3 cellular contexts compared by ENCODE assay signal in genomic region chr11:100711984-100712383, GRCh38.
TF ChIP-seq lines count a peak whose summit lies in the region.

No MANE protein-coding gene starts in this region.

TF ChIP-seq in GM23338, 12 proteins besides CTCF, POLR2A, EP300 and RAD21 (continues in another document):
- TF ChIP-seq ZNF114 (CRISPR knock-in tag; IDR thresholded peaks at IDR 0.05) = no peak
- TF ChIP-seq, protein P1, sequence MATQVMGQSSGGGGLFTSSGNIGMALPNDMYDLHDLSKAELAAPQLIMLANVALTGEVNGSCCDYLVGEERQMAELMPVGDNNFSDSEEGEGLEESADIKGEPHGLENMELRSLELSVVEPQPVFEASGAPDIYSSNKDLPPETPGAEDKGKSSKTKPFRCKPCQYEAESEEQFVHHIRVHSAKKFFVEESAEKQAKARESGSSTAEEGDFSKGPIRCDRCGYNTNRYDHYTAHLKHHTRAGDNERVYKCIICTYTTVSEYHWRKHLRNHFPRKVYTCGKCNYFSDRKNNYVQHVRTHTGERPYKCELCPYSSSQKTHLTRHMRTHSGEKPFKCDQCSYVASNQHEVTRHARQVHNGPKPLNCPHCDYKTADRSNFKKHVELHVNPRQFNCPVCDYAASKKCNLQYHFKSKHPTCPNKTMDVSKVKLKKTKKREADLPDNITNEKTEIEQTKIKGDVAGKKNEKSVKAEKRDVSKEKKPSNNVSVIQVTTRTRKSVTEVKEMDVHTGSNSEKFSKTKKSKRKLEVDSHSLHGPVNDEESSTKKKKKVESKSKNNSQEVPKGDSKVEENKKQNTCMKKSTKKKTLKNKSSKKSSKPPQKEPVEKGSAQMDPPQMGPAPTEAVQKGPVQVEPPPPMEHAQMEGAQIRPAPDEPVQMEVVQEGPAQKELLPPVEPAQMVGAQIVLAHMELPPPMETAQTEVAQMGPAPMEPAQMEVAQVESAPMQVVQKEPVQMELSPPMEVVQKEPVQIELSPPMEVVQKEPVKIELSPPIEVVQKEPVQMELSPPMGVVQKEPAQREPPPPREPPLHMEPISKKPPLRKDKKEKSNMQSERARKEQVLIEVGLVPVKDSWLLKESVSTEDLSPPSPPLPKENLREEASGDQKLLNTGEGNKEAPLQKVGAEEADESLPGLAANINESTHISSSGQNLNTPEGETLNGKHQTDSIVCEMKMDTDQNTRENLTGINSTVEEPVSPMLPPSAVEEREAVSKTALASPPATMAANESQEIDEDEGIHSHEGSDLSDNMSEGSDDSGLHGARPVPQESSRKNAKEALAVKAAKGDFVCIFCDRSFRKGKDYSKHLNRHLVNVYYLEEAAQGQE (IDR thresholded peaks at IDR 0.05; ENCODE audit: unreplicated experiment) = no peak
- TF ChIP-seq EZH2 (IDR thresholded peaks at IDR 0.05; ENCODE audit: low read depth, unreplicated experiment) = no peak
- TF ChIP-seq NANOG (IDR thresholded peaks at IDR 0.05; ENCODE audit: borderline replicate concordance) = no peak
- TF ChIP-seq JUNB (IDR thresholded peaks at IDR 0.05; ENCODE audit: unreplicated experiment) = no peak
- TF ChIP-seq STAT1 (IDR thresholded peaks at IDR 0.05; ENCODE audit: unreplicated experiment) = no peak

TF ChIP-seq in WTC11, 78 proteins besides CTCF, POLR2A, EP300 and RAD21 (continues in another document):
- TF ChIP-seq, protein P2, sequence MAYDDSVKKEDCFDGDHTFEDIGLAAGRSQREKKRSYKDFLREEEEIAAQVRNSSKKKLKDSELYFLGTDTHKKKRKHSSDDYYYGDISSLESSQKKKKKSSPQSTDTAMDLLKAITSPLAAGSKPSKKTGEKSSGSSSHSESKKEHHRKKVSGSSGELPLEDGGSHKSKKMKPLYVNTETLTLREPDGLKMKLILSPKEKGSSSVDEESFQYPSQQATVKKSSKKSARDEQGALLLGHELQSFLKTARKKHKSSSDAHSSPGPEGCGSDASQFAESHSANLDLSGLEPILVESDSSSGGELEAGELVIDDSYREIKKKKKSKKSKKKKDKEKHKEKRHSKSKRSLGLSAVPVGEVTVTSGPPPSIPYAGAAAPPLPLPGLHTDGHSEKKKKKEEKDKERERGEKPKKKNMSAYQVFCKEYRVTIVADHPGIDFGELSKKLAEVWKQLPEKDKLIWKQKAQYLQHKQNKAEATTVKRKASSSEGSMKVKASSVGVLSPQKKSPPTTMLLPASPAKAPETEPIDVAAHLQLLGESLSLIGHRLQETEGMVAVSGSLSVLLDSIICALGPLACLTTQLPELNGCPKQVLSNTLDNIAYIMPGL (CRISPR knock-in tag; IDR thresholded peaks at IDR 0.05) = no peak
- TF ChIP-seq RELA (CRISPR knock-in tag; IDR thresholded peaks at IDR 0.05; ENCODE audit: borderline replicate concordance) = no peak
- no peak for TF ChIP-seq ATF1 (CRISPR knock-in tag; IDR thresholded peaks at IDR 0.05)
- no peak for TF ChIP-seq PRRX2 (CRISPR knock-in tag; IDR thresholded peaks at IDR 0.05)
- no peak for TF ChIP-seq ZSCAN18 (CRISPR knock-in tag; IDR thresholded peaks at IDR 0.05)
- TF ChIP-seq, protein P3, sequence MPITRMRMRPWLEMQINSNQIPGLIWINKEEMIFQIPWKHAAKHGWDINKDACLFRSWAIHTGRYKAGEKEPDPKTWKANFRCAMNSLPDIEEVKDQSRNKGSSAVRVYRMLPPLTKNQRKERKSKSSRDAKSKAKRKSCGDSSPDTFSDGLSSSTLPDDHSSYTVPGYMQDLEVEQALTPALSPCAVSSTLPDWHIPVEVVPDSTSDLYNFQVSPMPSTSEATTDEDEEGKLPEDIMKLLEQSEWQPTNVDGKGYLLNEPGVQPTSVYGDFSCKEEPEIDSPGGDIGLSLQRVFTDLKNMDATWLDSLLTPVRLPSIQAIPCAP (CRISPR knock-in tag; IDR thresholded peaks at IDR 0.05) = no peak
- TF ChIP-seq TEAD4 (CRISPR knock-in tag; IDR thresholded peaks at IDR 0.05) = no peak
- TF ChIP-seq, protein P4, sequence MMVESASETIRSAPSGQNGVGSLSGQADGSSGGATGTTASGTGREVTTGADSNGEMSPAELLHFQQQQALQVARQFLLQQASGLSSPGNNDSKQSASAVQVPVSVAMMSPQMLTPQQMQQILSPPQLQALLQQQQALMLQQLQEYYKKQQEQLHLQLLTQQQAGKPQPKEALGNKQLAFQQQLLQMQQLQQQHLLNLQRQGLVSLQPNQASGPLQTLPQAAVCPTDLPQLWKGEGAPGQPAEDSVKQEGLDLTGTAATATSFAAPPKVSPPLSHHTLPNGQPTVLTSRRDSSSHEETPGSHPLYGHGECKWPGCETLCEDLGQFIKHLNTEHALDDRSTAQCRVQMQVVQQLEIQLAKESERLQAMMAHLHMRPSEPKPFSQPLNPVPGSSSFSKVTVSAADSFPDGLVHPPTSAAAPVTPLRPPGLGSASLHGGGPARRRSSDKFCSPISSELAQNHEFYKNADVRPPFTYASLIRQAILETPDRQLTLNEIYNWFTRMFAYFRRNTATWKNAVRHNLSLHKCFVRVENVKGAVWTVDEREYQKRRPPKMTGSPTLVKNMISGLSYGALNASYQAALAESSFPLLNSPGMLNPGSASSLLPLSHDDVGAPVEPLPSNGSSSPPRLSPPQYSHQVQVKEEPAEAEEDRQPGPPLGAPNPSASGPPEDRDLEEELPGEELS (CRISPR knock-in tag; IDR thresholded peaks at IDR 0.05) = no peak
- TF ChIP-seq OVOL2 (CRISPR knock-in tag; IDR thresholded peaks at IDR 0.05; ENCODE audit: borderline replicate concordance) = no peak
- TF ChIP-seq HMGA2 (CRISPR knock-in tag; IDR thresholded peaks at IDR 0.05) = no peak
- TF ChIP-seq, protein P5, sequence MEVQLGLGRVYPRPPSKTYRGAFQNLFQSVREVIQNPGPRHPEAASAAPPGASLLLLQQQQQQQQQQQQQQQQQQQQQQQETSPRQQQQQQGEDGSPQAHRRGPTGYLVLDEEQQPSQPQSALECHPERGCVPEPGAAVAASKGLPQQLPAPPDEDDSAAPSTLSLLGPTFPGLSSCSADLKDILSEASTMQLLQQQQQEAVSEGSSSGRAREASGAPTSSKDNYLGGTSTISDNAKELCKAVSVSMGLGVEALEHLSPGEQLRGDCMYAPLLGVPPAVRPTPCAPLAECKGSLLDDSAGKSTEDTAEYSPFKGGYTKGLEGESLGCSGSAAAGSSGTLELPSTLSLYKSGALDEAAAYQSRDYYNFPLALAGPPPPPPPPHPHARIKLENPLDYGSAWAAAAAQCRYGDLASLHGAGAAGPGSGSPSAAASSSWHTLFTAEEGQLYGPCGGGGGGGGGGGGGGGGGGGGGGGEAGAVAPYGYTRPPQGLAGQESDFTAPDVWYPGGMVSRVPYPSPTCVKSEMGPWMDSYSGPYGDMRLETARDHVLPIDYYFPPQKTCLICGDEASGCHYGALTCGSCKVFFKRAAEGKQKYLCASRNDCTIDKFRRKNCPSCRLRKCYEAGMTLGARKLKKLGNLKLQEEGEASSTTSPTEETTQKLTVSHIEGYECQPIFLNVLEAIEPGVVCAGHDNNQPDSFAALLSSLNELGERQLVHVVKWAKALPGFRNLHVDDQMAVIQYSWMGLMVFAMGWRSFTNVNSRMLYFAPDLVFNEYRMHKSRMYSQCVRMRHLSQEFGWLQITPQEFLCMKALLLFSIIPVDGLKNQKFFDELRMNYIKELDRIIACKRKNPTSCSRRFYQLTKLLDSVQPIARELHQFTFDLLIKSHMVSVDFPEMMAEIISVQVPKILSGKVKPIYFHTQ (CRISPR knock-in tag; IDR thresholded peaks at IDR 0.05) = no peak
- no peak for TF ChIP-seq GTF2I (CRISPR knock-in tag; conservative IDR thresholded peaks at IDR 0.05)
- TF ChIP-seq TCF7 (CRISPR knock-in tag; IDR thresholded peaks at IDR 0.05; ENCODE audit: low read depth) = no peak

TF ChIP-seq in H1, 55 proteins besides CTCF, POLR2A, EP300 and RAD21 (continues in another document):
- TF ChIP-seq USF2 (IDR thresholded peaks at IDR 0.05; ENCODE audit: low read length) (no peak), BCL11A (IDR thresholded peaks at IDR 0.05; ENCODE audit: low read depth in 2 of 2, low read length in 2 of 2) (no peak), E2F6 (IDR thresholded peaks at IDR 0.05) (no peak), JUN (IDR thresholded peaks at IDR 0.05; ENCODE audit: low read depth, low read length) (no peak), POU5F1 (IDR thresholded peaks at IDR 0.05; ENCODE audit: low read depth, low read length) (no peak), TAF1 (IDR thresholded peaks at IDR 0.05; ENCODE audit: low read depth, low read length) (no peak), BACH1 (IDR thresholded peaks at IDR 0.05; ENCODE audit: low read length) (no peak), CBX5 (IDR thresholded peaks at IDR 0.05; ENCODE audit: low read depth, low read length) (no peak), SP2 (IDR thresholded peaks at IDR 0.05; ENCODE audit: low read length) (no peak), NANOG (IDR thresholded peaks at IDR 0.05; ENCODE audit: insufficient read depth, low read depth, low read length, poor library complexity, severe bottlenecking) (no peak), CHD1 (IDR thresholded peaks at IDR 0.05; ENCODE audit: low read depth, low read length) (no peak), SRF (IDR thresholded peaks at IDR 0.05; ENCODE audit: low read depth, low read length) (no peak)
- TF ChIP-seq, protein P6, sequence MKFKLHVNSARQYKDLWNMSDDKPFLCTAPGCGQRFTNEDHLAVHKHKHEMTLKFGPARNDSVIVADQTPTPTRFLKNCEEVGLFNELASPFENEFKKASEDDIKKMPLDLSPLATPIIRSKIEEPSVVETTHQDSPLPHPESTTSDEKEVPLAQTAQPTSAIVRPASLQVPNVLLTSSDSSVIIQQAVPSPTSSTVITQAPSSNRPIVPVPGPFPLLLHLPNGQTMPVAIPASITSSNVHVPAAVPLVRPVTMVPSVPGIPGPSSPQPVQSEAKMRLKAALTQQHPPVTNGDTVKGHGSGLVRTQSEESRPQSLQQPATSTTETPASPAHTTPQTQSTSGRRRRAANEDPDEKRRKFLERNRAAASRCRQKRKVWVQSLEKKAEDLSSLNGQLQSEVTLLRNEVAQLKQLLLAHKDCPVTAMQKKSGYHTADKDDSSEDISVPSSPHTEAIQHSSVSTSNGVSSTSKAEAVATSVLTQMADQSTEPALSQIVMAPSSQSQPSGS (IDR thresholded peaks at IDR 0.05; ENCODE audit: low read length) = no peak
- TF ChIP-seq, protein P7, sequence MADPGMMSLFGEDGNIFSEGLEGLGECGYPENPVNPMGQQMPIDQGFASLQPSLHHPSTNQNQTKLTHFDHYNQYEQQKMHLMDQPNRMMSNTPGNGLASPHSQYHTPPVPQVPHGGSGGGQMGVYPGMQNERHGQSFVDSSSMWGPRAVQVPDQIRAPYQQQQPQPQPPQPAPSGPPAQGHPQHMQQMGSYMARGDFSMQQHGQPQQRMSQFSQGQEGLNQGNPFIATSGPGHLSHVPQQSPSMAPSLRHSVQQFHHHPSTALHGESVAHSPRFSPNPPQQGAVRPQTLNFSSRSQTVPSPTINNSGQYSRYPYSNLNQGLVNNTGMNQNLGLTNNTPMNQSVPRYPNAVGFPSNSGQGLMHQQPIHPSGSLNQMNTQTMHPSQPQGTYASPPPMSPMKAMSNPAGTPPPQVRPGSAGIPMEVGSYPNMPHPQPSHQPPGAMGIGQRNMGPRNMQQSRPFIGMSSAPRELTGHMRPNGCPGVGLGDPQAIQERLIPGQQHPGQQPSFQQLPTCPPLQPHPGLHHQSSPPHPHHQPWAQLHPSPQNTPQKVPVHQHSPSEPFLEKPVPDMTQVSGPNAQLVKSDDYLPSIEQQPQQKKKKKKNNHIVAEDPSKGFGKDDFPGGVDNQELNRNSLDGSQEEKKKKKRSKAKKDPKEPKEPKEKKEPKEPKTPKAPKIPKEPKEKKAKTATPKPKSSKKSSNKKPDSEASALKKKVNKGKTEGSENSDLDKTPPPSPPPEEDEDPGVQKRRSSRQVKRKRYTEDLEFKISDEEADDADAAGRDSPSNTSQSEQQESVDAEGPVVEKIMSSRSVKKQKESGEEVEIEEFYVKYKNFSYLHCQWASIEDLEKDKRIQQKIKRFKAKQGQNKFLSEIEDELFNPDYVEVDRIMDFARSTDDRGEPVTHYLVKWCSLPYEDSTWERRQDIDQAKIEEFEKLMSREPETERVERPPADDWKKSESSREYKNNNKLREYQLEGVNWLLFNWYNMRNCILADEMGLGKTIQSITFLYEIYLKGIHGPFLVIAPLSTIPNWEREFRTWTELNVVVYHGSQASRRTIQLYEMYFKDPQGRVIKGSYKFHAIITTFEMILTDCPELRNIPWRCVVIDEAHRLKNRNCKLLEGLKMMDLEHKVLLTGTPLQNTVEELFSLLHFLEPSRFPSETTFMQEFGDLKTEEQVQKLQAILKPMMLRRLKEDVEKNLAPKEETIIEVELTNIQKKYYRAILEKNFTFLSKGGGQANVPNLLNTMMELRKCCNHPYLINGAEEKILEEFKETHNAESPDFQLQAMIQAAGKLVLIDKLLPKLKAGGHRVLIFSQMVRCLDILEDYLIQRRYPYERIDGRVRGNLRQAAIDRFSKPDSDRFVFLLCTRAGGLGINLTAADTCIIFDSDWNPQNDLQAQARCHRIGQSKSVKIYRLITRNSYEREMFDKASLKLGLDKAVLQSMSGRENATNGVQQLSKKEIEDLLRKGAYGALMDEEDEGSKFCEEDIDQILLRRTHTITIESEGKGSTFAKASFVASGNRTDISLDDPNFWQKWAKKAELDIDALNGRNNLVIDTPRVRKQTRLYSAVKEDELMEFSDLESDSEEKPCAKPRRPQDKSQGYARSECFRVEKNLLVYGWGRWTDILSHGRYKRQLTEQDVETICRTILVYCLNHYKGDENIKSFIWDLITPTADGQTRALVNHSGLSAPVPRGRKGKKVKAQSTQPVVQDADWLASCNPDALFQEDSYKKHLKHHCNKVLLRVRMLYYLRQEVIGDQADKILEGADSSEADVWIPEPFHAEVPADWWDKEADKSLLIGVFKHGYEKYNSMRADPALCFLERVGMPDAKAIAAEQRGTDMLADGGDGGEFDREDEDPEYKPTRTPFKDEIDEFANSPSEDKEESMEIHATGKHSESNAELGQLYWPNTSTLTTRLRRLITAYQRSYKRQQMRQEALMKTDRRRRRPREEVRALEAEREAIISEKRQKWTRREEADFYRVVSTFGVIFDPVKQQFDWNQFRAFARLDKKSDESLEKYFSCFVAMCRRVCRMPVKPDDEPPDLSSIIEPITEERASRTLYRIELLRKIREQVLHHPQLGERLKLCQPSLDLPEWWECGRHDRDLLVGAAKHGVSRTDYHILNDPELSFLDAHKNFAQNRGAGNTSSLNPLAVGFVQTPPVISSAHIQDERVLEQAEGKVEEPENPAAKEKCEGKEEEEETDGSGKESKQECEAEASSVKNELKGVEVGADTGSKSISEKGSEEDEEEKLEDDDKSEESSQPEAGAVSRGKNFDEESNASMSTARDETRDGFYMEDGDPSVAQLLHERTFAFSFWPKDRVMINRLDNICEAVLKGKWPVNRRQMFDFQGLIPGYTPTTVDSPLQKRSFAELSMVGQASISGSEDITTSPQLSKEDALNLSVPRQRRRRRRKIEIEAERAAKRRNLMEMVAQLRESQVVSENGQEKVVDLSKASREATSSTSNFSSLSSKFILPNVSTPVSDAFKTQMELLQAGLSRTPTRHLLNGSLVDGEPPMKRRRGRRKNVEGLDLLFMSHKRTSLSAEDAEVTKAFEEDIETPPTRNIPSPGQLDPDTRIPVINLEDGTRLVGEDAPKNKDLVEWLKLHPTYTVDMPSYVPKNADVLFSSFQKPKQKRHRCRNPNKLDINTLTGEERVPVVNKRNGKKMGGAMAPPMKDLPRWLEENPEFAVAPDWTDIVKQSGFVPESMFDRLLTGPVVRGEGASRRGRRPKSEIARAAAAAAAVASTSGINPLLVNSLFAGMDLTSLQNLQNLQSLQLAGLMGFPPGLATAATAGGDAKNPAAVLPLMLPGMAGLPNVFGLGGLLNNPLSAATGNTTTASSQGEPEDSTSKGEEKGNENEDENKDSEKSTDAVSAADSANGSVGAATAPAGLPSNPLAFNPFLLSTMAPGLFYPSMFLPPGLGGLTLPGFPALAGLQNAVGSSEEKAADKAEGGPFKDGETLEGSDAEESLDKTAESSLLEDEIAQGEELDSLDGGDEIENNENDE (IDR thresholded peaks at IDR 0.05; ENCODE audit: insufficient replicate concordance, low read length) = no peak
